8 cellular contexts compared by ENCODE assay signal in genomic region chr9:120875643-120875953, GRCh38. TPM values are rescaled to one million over a fixed set of nuclear protein-coding genes. Genes with fewer than 3 reads are reported as not detected.
DNase-seq lines count a peak whose midpoint lies in the region; ATAC-seq, FAIRE-seq and TF ChIP-seq lines count a peak whose summit lies in the region.

No MANE protein-coding gene starts in this region.

- H3K27me3 ChIP-seq in IMR-90 (ENCODE audit: control insufficient read depth, insufficient read depth, low read length) (no peaks in the 10 kb centered on the region), bronchial epithelial cell (ENCODE audit: control insufficient read depth, insufficient read depth, low read length) (no peaks in the 10 kb centered on the region), muscle layer of duodenum (ENCODE audit: low read depth, low read length) (no peaks in the 10 kb centered on the region)

- peaks cover 15% of the 10 kb centered on the region for H3K4me1 ChIP-seq in IMR-90 (ENCODE audit: control insufficient read depth, insufficient read depth, low read length)
- H3K4me1 ChIP-seq in muscle layer of duodenum (ENCODE audit: control insufficient read depth in 1 of 2, insufficient read depth in 2 of 2, low read length in 2 of 2), result peaks cover 5 to 11% of the 10 kb centered on the region in 2 donors

- no peak overlapping the region for H2BK20ac ChIP-seq in IMR-90 (ENCODE audit: low read depth, low read length)

- peak overlapping the region; percentile 80 for H3K4me2 ChIP-seq in IMR-90 (ENCODE audit: low read depth, low read length)

- intact Hi-C loops in IMR-90 (cut with micrococcal nuclease), result loop anchor here (5.0 kb wide), 1 partner anchor 197 kb away; the partner anchor contains the start of gene CNTRL

- ATAC-seq in IMR-90 (ENCODE audit: low read depth), result no peak
- no peak for ATAC-seq in HG03460 (IDR thresholded peaks at IDR 0.05; ENCODE audit: unreplicated experiment)

- peak overlapping the region; percentile 28; the same call in 1 of the 2 replicates for H3K18ac ChIP-seq in IMR-90 (ENCODE audit: low read depth, low read length)

- dilution Hi-C loops in IMR-90 (cut with HindIII; ENCODE audit: low sequenced_read_pairs, unreplicated experiment), result no loop called here

- peak overlapping the region; percentile 54 for H3K9ac ChIP-seq in IMR-90 (ENCODE audit: low read depth, low read length)

- peaks cover 19 to 45% of the 10 kb centered on the region in 2 experiments for H3K79me1 ChIP-seq in IMR-90 (ENCODE audit: low read depth in 1 of 2, low read length in 2 of 2)

- H4K20me1 ChIP-seq in IMR-90 (ENCODE audit: insufficient read depth, low read length), result no peaks in the 10 kb centered on the region

- peak overlapping the region; percentile 77 to 96 for H4K8ac ChIP-seq in IMR-90 (ENCODE audit: low read depth in 2 of 2, low read length in 2 of 2)

- DNase-seq in AG04449 (ENCODE audit: low read depth, low spot score) (no peak), IMR-90 (no peak), bronchial epithelial cell (ENCODE audit: low read depth) (no peak), dedifferentiated amniotic fluid mesenchymal stem cell (ENCODE audit: extremely low spot score) (no peak), HUDEP-2 (lab: John Stamatoyannopoulos, UW; ENCODE audit: unreplicated experiment in 76 of 76) (no peak), Kasumi-1 (lab: John Stamatoyannopoulos, UW) (no peak)

- peak overlapping the region; percentile 86 for H2BK120ac ChIP-seq in IMR-90 (ENCODE audit: low read depth, low read length)

- peaks cover 14% of the 10 kb centered on the region for H3K36me3 ChIP-seq in IMR-90 (ENCODE audit: control insufficient read depth, insufficient read depth, low read length)
- H3K36me3 ChIP-seq in bronchial epithelial cell (ENCODE audit: control insufficient read depth, insufficient read depth, low read length), result peaks cover 3% of the 10 kb centered on the region
- H3K36me3 ChIP-seq in muscle layer of duodenum (ENCODE audit: control insufficient read depth in 1 of 2, insufficient read depth in 2 of 2, low read length in 2 of 2), result peaks cover 8 to 12% of the 10 kb centered on the region in 2 donors

- peak overlapping the region; percentile 99 for H2AK9ac ChIP-seq in IMR-90 (replicated peaks; ENCODE audit: low read depth, low read length, poor library complexity)

- H3K4me3 ChIP-seq in AG04449 (ENCODE audit: low read depth, low read length) (peak overlapping the region; percentile 67), IMR-90 (ENCODE audit: insufficient read depth, low read depth, low read length) (peak overlapping the region; percentile 59), bronchial epithelial cell (ENCODE audit: low read depth, low read length) (peak overlapping the region; percentile 57), muscle layer of duodenum (ENCODE audit: low read depth in 1 of 2, low read length in 2 of 2) (peak overlapping the region; percentile 71)

- H4K91ac ChIP-seq in IMR-90 (ENCODE audit: insufficient read depth, low read depth, low read length), result peak overlapping the region; percentile 94

- peak overlapping the region; percentile 99 for H3K4ac ChIP-seq in IMR-90 (ENCODE audit: low read depth, low read length)

- H2BK5ac ChIP-seq in IMR-90 (ENCODE audit: low read depth, low read length, poor library complexity, severe bottlenecking), result peak overlapping the region; percentile 89

- peak overlapping the region; percentile 99 for H2AK5ac ChIP-seq in IMR-90 (ENCODE audit: low read depth, low read length)

- TF ChIP-seq CTCF in AG04449 (IDR thresholded peaks at IDR 0.05; ENCODE audit: insufficient read depth, low read length, missing control alignments) (no peak), IMR-90 (conservative IDR thresholded peaks at IDR 0.05; ENCODE audit: low read depth, low read length) (no peak), bronchial epithelial cell (IDR thresholded peaks at IDR 0.05; ENCODE audit: insufficient read depth, low read length, severe bottlenecking) (no peak)

- no TSS peak for BruUV-seq in IMR-90 (replicated peaks; lab: Mats Ljungman, UMichigan)

- no peak for TF ChIP-seq RAD21 in IMR-90 (IDR thresholded peaks at IDR 0.05; ENCODE audit: low read length)

- H3K9me3 ChIP-seq in IMR-90 (ENCODE audit: control insufficient read depth, insufficient read depth, low read length) (no peaks in the 10 kb centered on the region), muscle layer of duodenum (ENCODE audit: control insufficient read depth in 1 of 2, low read length in 2 of 2) (no peaks in the 10 kb centered on the region)

- H3K14ac ChIP-seq in IMR-90 (replicated peaks; ENCODE audit: low read depth, low read length), result peak overlapping the region; percentile 98

- FAIRE-seq in bronchial epithelial cell (lab: Jason Lieb, UNC), result no peak

- in situ Hi-C loops in IMR-90 (cut with MboI; ENCODE audit: low sequenced_read_pairs), result no loop called here

- WGBS in IMR-90 (ENCODE audit: extremely low coverage in 2 of 2, insufficient read length in 1 of 2), 2 experiments, result 67% methylated on average over 1 of the region's 7 CpGs; no CpG with 5 or more reads in 1 of the 2 experiments

- CTCF ChIA-PET in AG04449 (lab: Yijun Ruan, JAX), result interaction anchor here (1.3 kb wide), 1 partner anchor 9 kb away, joined by 3 read pairs; no protein-coding TSS in a partner anchor
- CTCF ChIA-PET in IMR-90 (lab: Yijun Ruan, JAX), result no interaction called here

- peak overlapping the region; percentile 88 for H2AFZ ChIP-seq in IMR-90 (replicated peaks; ENCODE audit: low read length, poor library complexity)

- H2BK15ac ChIP-seq in IMR-90 (ENCODE audit: low read depth, low read length), result peak overlapping the region; percentile 53; the same call in 1 of the 3 replicates

- H3K9me1 ChIP-seq in IMR-90 (ENCODE audit: insufficient read depth, low read length), result peaks cover 25% of the 10 kb centered on the region; the same call in 1 of the 2 replicates

- H3K56ac ChIP-seq in IMR-90 (ENCODE audit: extremely low read depth, insufficient read depth, low read length), result peak overlapping the region; percentile 92

- H3K27ac ChIP-seq in IMR-90 (ENCODE audit: insufficient read depth, low read length), result peak overlapping the region; percentile 59
- peak overlapping the region; percentile 74 for H3K27ac ChIP-seq in muscle layer of duodenum (ENCODE audit: low read length)

- H3K23ac ChIP-seq in IMR-90 (ENCODE audit: low read depth, low read length), result peak overlapping the region; percentile 98

- TF ChIP-seq POLR2A in IMR-90 (IDR thresholded peaks at IDR 0.05; ENCODE audit: low read depth, low read length), result no peak

- H4K5ac ChIP-seq in IMR-90 (ENCODE audit: low read depth, low read length), result peak overlapping the region; percentile 58

- POLR2A ChIA-PET in AG04449 (lab: Yijun Ruan, JAX), result no interaction called here
- POLR2A ChIA-PET in IMR-90 (lab: Charles Lee; ENCODE audit: unreplicated experiment), result no interaction called here

TF ChIP-seq in IMR-90, 13 proteins besides CTCF, POLR2A, EP300 and RAD21:
- TF ChIP-seq CHD1 (IDR thresholded peaks at IDR 0.05; ENCODE audit: low read depth, low read length), result no peak
- no peak for TF ChIP-seq USF2 (IDR thresholded peaks at IDR 0.05; ENCODE audit: low read depth, low read length)
- TF ChIP-seq CEBPB (IDR thresholded peaks at IDR 0.05; ENCODE audit: low read depth, low read length), result no peak
- TF ChIP-seq MAFK (IDR thresholded peaks at IDR 0.05; ENCODE audit: low read depth, low read length), result no peak
- TF ChIP-seq NFE2L2 (IDR thresholded peaks at IDR 0.05; ENCODE audit: low read depth, low read length), result no peak
- no peak for TF ChIP-seq RCOR1 (IDR thresholded peaks at IDR 0.05; ENCODE audit: insufficient replicate concordance, low read length)
- TF ChIP-seq BHLHE40 (IDR thresholded peaks at IDR 0.05; ENCODE audit: low read depth, low read length), result no peak
- TF ChIP-seq FOS (IDR thresholded peaks at IDR 0.05; ENCODE audit: low read depth, low read length), result no peak
- no peak for TF ChIP-seq ELK1 (IDR thresholded peaks at IDR 0.05; ENCODE audit: borderline replicate concordance, low read depth, low read length)
- TF ChIP-seq SMC3 (IDR thresholded peaks at IDR 0.05; ENCODE audit: low read depth, low read length), result no peak
- TF ChIP-seq RFX5 (IDR thresholded peaks at IDR 0.05; ENCODE audit: low read depth, low read length), result no peak
- no peak for TF ChIP-seq MXI1 (IDR thresholded peaks at IDR 0.05; ENCODE audit: borderline replicate concordance, low read depth, low read length)
- TF ChIP-seq MAZ (IDR thresholded peaks at IDR 0.05; ENCODE audit: borderline replicate concordance, low read depth, low read length), result no peak

RNA-seq across cellular contexts. Expression of gene PHF19, which starts 1.4 kb away (rescaled TPM):
- total RNA-seq in IMR-90 (2012; rRNA removed), result 36.1 and 37.6 TPM in 2 replicates
- polyA plus RNA-seq in IMR-90 (2012; rRNA removed), result 55.6 and 56.9 TPM in 2 replicates
- polyA plus RNA-seq in IMR-90 (2012; cell fraction: cytosol; rRNA removed), result 52.9 and 59.9 TPM in 2 replicates
- 37.1 and 52.4 TPM in 2 replicates for polyA plus RNA-seq in IMR-90 (2012; cell fraction: nucleus; rRNA removed; ENCODE audit: low replicate concordance)
- 7.6 TPM in 2 replicates for total RNA-seq in bronchial epithelial cell

RNA-seq across cellular contexts. Expression of gene PSMD5, which starts 32.9 kb away (rescaled TPM):
- total RNA-seq in IMR-90 (2012; rRNA removed) (25.6 and 38.9 TPM in 2 replicates), bronchial epithelial cell (12.4 and 16.4 TPM in 2 replicates)
- 23.1 and 26.1 TPM in 2 replicates for polyA plus RNA-seq in IMR-90 (2012; rRNA removed)
- polyA plus RNA-seq in IMR-90 (2012; cell fraction: cytosol; rRNA removed), result 8.2 and 8.4 TPM in 2 replicates
- polyA plus RNA-seq in IMR-90 (2012; cell fraction: nucleus; rRNA removed; ENCODE audit: low replicate concordance), result 3.0 and 16.9 TPM in 2 replicates

RNA-seq across cellular contexts. Expression of gene TRAF1, which starts 51.0 kb away (rescaled TPM):
- total RNA-seq in IMR-90 (2012; rRNA removed) (3.1 and 3.9 TPM in 2 replicates), bronchial epithelial cell (0.79 and 1.0 TPM in 2 replicates)
- 3.7 and 4.1 TPM in 2 replicates for polyA plus RNA-seq in IMR-90 (2012; rRNA removed)
- polyA plus RNA-seq in IMR-90 (2012; cell fraction: cytosol; rRNA removed), result 2.0 and 2.9 TPM in 2 replicates
- 5.6 and 6.9 TPM in 2 replicates for polyA plus RNA-seq in IMR-90 (2012; cell fraction: nucleus; rRNA removed; ENCODE audit: low replicate concordance)
